Comparison of ENCODE assay signal across 8 cellular contexts in the genomic region with DNA sequence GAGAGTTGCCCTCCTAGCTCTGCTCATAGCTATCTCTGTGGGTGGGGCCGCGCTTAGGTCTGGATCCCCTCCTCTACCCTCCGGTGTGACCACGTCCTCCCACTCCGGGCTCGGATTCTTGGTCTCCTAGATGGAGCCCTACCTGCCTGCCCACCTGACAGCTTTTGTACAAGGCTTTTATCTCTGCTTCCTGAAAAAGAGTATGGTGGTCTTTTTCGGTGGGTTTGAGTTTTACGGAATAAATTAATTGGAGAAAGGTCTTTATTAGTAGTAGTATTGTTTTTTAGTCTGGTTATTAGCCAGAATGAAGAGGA. TPM values are rescaled to one million over a fixed set of nuclear protein-coding genes. Genes with fewer than 3 reads are reported as not detected.
A peak's percentile ranks its signal among the peaks of the same experiment; 100 is the strongest.
DNase-seq lines count a peak whose midpoint lies in the region; ATAC-seq and TF ChIP-seq lines count a peak whose summit lies in the region.

No MANE protein-coding gene starts in this region.

- CTCF ChIA-PET in CD4-positive, alpha-beta memory T cell (lab: Charles Lee; ENCODE audit: partially characterized antibody) = interaction anchor here (0.8 to 2.4 kb wide), 8 partner anchors 10 to 288 kb away, joined by 3 to 10 read pairs (median 5); partner anchors contain the start of genes FAM135A and SDHAF4
- CTCF ChIA-PET in RWPE1 (lab: Yijun Ruan, JAX) = interaction anchor here (0.6 to 0.9 kb wide), 3 partner anchors 17 to 55 kb away, joined by 3 to 4 read pairs (median 3); no protein-coding TSS in a partner anchor

- peak overlapping the region; percentile 83 to 92 (median 85) for H3K27ac Mint-ChIP-seq in CD4-positive, alpha-beta memory T cell

- H3K27me3 Mint-ChIP-seq in CD4-positive, alpha-beta memory T cell = peaks cover 0 to 1% of the 10 kb centered on the region in 2 donors

- peak overlapping the region; percentile 55 to 66 for H3K4me3 ChIP-seq in CD4-positive, alpha-beta memory T cell (ENCODE audit: low read length in 2 of 2)
- H3K4me3 ChIP-seq in epithelial cell of esophagus (ENCODE audit: low read length) = peak overlapping the region; percentile 80

- intact Hi-C loops in CD4-positive, alpha-beta memory T cell (cut with micrococcal nuclease) = loop anchor here (2.0 to 10.0 kb wide), 2 partner anchors 16 to 854 kb away; no protein-coding TSS in a partner anchor

- ATAC-seq in GM21576 (IDR thresholded peaks at IDR 0.05; ENCODE audit: unreplicated experiment) = peak; percentile 64
- no peak for ATAC-seq in HG03521 (IDR thresholded peaks at IDR 0.05; ENCODE audit: unreplicated experiment)
- no peak for ATAC-seq in GM18907 (IDR thresholded peaks at IDR 0.05; ENCODE audit: unreplicated experiment)

- POLR2A ChIA-PET in CD4-positive, alpha-beta memory T cell (lab: Charles Lee; ENCODE audit: partially characterized antibody) = interaction anchor here (0.6 to 3.4 kb wide), 9 partner anchors 9 to 255 kb away, joined by 3 to 50 read pairs (median 8); partner anchors contain the start of genes FAM135A and SDHAF4
- POLR2A ChIA-PET in RWPE1 (lab: Yijun Ruan, JAX; ENCODE audit: low non-redundant PET) = interaction anchor here (1.5 kb wide), 1 partner anchor 101 kb away, joined by 6 read pairs; the partner anchor contains the start of gene SDHAF4

- H3K4me1 Mint-ChIP-seq in CD4-positive, alpha-beta memory T cell = peaks cover 51 to 65% (median 57%) of the 10 kb centered on the region in 4 donors

- DNase-seq in CD4-positive, alpha-beta memory T cell = no peak
- DNase-seq in RWPE1 (ENCODE audit: low spot score) (peak; percentile 35), epithelial cell of esophagus (ENCODE audit: low read depth) (peak; percentile 42), occipital lobe (lab: John Stamatoyannopoulos, UW) (peak; percentile 6), hippocampal formation (lab: John Stamatoyannopoulos, UW) (no peak)

- peaks cover 0 to 12% of the 10 kb centered on the region in 2 donors for H3K36me3 Mint-ChIP-seq in CD4-positive, alpha-beta memory T cell

- no peaks in the 10 kb centered on the region for H3K9me3 ChIP-seq in CD4-positive, alpha-beta memory T cell (ENCODE audit: control insufficient read depth in 1 of 2, low read length in 2 of 2)

- no peaks in the 10 kb centered on the region for H3K27me3 ChIP-seq in CD4-positive, alpha-beta memory T cell (ENCODE audit: insufficient read depth, low read length)

- peaks cover 0 to 2% (median 0%) of the 10 kb centered on the region in 8 donors for H3K9me3 Mint-ChIP-seq in CD4-positive, alpha-beta memory T cell

- peaks cover 61% of the 10 kb centered on the region for H3K4me1 ChIP-seq in CD4-positive, alpha-beta memory T cell (ENCODE audit: insufficient read depth, low read length)

- no peaks in the 10 kb centered on the region for H3K36me3 ChIP-seq in CD4-positive, alpha-beta memory T cell (ENCODE audit: insufficient read depth, low read length)

- H3K4me3 Mint-ChIP-seq in CD4-positive, alpha-beta memory T cell = peak overlapping the region; percentile 85 to 95 (median 90)

- no peak for TF ChIP-seq CTCF in RWPE1 (conservative IDR thresholded peaks at IDR 0.05; ENCODE audit: low read depth)
- no peak for TF ChIP-seq CTCF in epithelial cell of esophagus (IDR thresholded peaks at IDR 0.05; ENCODE audit: insufficient read depth, low read depth, low read length, missing control alignments)

- H3K27ac ChIP-seq in CD4-positive, alpha-beta memory T cell (ENCODE audit: low read depth, low read length) = peak overlapping the region; percentile 82
- peak overlapping the region; percentile 88 for H3K27ac ChIP-seq in RWPE1

RNA-seq across cellular contexts. Expression of gene SMAP1, which starts 0.8 kb away (rescaled TPM):
- 10 to 100 TPM; 25.5 to 29.7 TPM for total RNA-seq in CD4-positive, alpha-beta memory T cell
- polyA plus RNA-seq in CD4-positive, alpha-beta memory T cell = 10 to 100 TPM; 27.0 to 38.4 TPM
- 61.5 TPM for total RNA-seq in occipital lobe

Comparison
In these comparisons a context has a peak if more than half of its experiments do, and no peak if none do; other contexts are left out.
1. DNase-seq: peak in RWPE1 (single experiment), epithelial cell of esophagus (single experiment) and occipital lobe (single experiment); none in CD4-positive, alpha-beta memory T cell (0 of 5) and hippocampal formation (0 of 2).